8 cellular contexts compared by ENCODE assay signal in genomic region chr7:100585511-100586265, GRCh38. TPM values are rescaled to one million over a fixed set of nuclear protein-coding genes. Genes with fewer than 3 reads are reported as not detected.
A peak's percentile ranks its signal among the peaks of the same experiment; 100 is the strongest.
DNase-seq lines count a peak whose midpoint lies in the region; ATAC-seq and TF ChIP-seq lines count a peak whose summit lies in the region.

Gene LRCH4, minus strand, starts transcription at chr7:100586129. Its CDS starts 29 bp downstream, at chr7:100586100.

- peak within 1 kb of the TSS; percentile 94 for H3K27ac Mint-ChIP-seq in activated naive CD4-positive, alpha-beta T cell treated with anti-CD3 and anti-CD28 coated beads, Interleukin-2, amount 50 U/mL, for 24 hours

- peaks cover 0 to 26% (median 18%) of the 10 kb centered on the region in 9 donors for H3K36me3 ChIP-seq in heart left ventricle

- peaks cover 45% of the 10 kb centered on the region for H3K4me1 Mint-ChIP-seq in activated naive CD4-positive, alpha-beta T cell treated with anti-CD3 and anti-CD28 coated beads, Interleukin-2, amount 50 U/mL, for 24 hours

- H3K9me3 ChIP-seq in heart left ventricle, result no peaks in the 10 kb centered on the region

- CTCF ChIA-PET in AG04449 (lab: Yijun Ruan, JAX), result interaction anchor here (0.6 to 13.2 kb wide), 21 partner anchors 10 to 155 kb away, joined by 3 to 138 read pairs (median 6); partner anchors contain the start of genes MOSPD3, PCOLCE and POP7

- POLR2A ChIA-PET in AG04449 (lab: Yijun Ruan, JAX), result interaction anchor here (0.6 to 3.8 kb wide), 28 partner anchors 8 to 300 kb away, joined by 3 to 48 read pairs (median 5); partner anchors contain the start of genes GIGYF1, GNB2, MEPCE and PCOLCE

- H3K27ac ChIP-seq in heart left ventricle, result peak within 1 kb of the TSS; percentile 79 to 99 (median 96)

- ATAC-seq in GM18870 (IDR thresholded peaks at IDR 0.05; ENCODE audit: unreplicated experiment), result peak; percentile 22
- peak; percentile 30 for ATAC-seq in HG03354 (IDR thresholded peaks at IDR 0.05; ENCODE audit: poor library complexity, severe bottlenecking, unreplicated experiment)
- peak in 2 of 4 donors; percentile 29 to 41 for ATAC-seq in heart left ventricle

- WGBS in heart left ventricle, 4 donors, result 0 to 1% (median 0%) methylated on average over 25 to 61 of the region's 61 CpGs

- TF ChIP-seq CTCF in AG04449 (IDR thresholded peaks at IDR 0.05; ENCODE audit: insufficient read depth, low read length, missing control alignments) (no peak), heart left ventricle (IDR thresholded peaks at IDR 0.05) (no peak)

- DNase-seq in AG04449 (ENCODE audit: low read depth, low spot score) (no peak), RPMI8226 (peak; percentile 73), heart left ventricle (peak in 2 of 5 donors; percentile 49 to 70), renal cortical epithelial cell (ENCODE audit: low read depth) (no peak), H4 (ENCODE audit: low spot score) (no peak)

- peak within 1 kb of the TSS; percentile 92 for H3K4me3 ChIP-seq in AG04449 (ENCODE audit: low read depth, low read length)
- peak within 1 kb of the TSS; percentile 75 to 100 (median 96) for H3K4me3 ChIP-seq in heart left ventricle

- no peaks in the 10 kb centered on the region for H3K9me3 Mint-ChIP-seq in activated naive CD4-positive, alpha-beta T cell treated with anti-CD3 and anti-CD28 coated beads, Interleukin-2, amount 50 U/mL, for 24 hours

- peak; percentile 99 for TF ChIP-seq POLR2A in heart left ventricle (IDR thresholded peaks at IDR 0.05)

- intact Hi-C loops in heart left ventricle (cut with DNase I), result loop anchor here in 5 of 10 donors (1.0 to 10.0 kb wide), 8 partner anchors 15 to 107 kb away; partner anchors contain the start of genes GNB2 (in 4 of the 5), MOSPD3 (in 2 of the 5), AGFG2 (in 1 of the 5) and GIGYF1 (in 1 of the 5)

- H3K4me1 ChIP-seq in heart left ventricle, result peaks cover 6 to 57% (median 41%) of the 10 kb centered on the region in 12 donors

- no peaks in the 10 kb centered on the region for H3K27me3 Mint-ChIP-seq in activated naive CD4-positive, alpha-beta T cell treated with anti-CD3 and anti-CD28 coated beads, Interleukin-2, amount 50 U/mL, for 24 hours

- H3K27me3 ChIP-seq in heart left ventricle, result no peaks in the 10 kb centered on the region

- no peaks in the 10 kb centered on the region for H3K36me3 Mint-ChIP-seq in activated naive CD4-positive, alpha-beta T cell treated with anti-CD3 and anti-CD28 coated beads, Interleukin-2, amount 50 U/mL, for 24 hours

- H3K4me3 Mint-ChIP-seq in activated naive CD4-positive, alpha-beta T cell treated with anti-CD3 and anti-CD28 coated beads, Interleukin-2, amount 50 U/mL, for 24 hours, result peak within 1 kb of the TSS; percentile 97

RNA-seq across cellular contexts. Expression of gene LRCH4, which starts in this region (rescaled TPM):
- 10 to 100 TPM; 18.5 to 46.6 (median 29.2) TPM for total RNA-seq in heart left ventricle
- 10 to 100 TPM; 34.1 to 42.0 TPM for polyA plus RNA-seq in heart left ventricle
- 5.0 and 10.6 TPM in 2 replicates for total RNA-seq in renal cortical epithelial cell
- 3.4 TPM in 2 replicates for total RNA-seq in H4 (2014; rRNA removed; shearing (Covaris generic))
